Comparison of ENCODE assay signal across 2 cellular contexts in genomic region chr13:48334534-48335127, GRCh38.
TF ChIP-seq lines count a peak whose summit lies in the region.

No MANE protein-coding gene starts in this region.

TF ChIP-seq in endothelial cell of umbilical vein, 7 proteins besides CTCF, POLR2A, EP300 and RAD21 (continued from another document):
- no peak for TF ChIP-seq POLR2AphosphoS5 (IDR thresholded peaks at IDR 0.05; ENCODE audit: insufficient read depth, low read depth, low read length)

TF ChIP-seq in neural cell, 6 proteins besides CTCF, POLR2A, EP300 and RAD21 (continued from another document):
- no peak for TF ChIP-seq REST (IDR thresholded peaks at IDR 0.05; ENCODE audit: borderline replicate concordance)
- TF ChIP-seq MXI1 (conservative IDR thresholded peaks at IDR 0.05; ENCODE audit: poor library complexity, severe bottlenecking) = no peak
